Comparison of ENCODE assay signal across 15 cellular contexts in the genomic region with DNA sequence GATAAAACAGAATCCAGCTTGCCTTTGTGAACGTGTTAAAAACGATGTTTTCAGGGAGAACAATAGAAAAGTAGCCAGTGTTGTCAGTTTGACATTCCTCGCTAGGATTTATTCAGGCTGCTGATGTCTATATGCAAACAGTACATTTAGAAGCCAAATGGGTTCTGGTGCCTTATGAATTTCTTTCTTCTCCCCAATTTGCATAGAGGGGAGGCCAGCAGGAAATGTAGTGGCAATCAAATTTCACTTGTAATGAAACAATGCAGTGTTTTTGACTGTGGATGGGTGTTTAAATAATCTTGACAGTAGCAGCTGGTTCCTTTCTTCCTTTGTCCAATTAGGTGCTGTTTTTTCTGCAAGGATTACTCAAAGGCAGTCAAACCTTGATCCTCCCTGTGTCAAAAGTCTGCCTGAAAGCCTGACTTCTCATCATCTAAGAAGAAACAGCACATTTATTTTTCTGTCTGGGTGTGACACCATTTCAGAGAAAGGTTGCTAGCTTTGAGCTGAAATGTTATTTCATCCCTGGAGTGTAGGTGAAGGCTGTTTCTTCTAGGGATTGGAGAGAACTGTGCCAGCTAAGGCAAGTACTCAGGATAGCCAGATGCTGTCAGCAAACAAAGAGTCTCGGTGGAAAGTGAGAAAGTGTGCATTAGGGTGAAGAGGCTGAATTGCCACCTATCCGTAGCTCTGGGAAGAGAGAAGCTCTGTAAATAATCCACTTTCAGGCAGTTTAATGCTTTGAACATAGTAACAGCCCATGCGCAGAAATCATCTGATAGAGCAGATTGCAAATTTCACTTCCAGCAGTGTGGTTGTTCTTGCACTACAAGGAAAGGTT. TPM values are rescaled to one million over a fixed set of nuclear protein-coding genes. Genes with fewer than 3 reads are reported as not detected.
DNase-seq lines count a peak whose midpoint lies in the region; ATAC-seq and TF ChIP-seq lines count a peak whose summit lies in the region.
"Had no signal": no experiment of that assay in that cellular context is flagged by ENCODE, and none has a peak within 500 bp of the region (broad histone marks: within the 10 kb centered on the region; RNA-seq: fewer than 3 reads in every experiment).

No MANE protein-coding gene starts in this region.

- 65% methylated on average over 6 of the region's 6 CpGs for WGBS in SK-N-SH (ENCODE audit: low lambda C conversion rate)

- no peaks in the 10 kb centered on the region for H3F3A ChIP-seq in SK-N-SH (replicated peaks; ENCODE audit: insufficient read depth)

- no peak for TF ChIP-seq EP300 in SK-N-SH (IDR thresholded peaks at IDR 0.05; ENCODE audit: borderline replicate concordance in 1 of 2, low read depth in 1 of 2, low read length in 1 of 2)

- no peaks in the 10 kb centered on the region for H3K9me2 ChIP-seq in SK-N-SH

- no peaks in the 10 kb centered on the region for H3K27me3 ChIP-seq in SK-N-SH (ENCODE audit: insufficient read depth)
- H3K27me3 ChIP-seq: dorsolateral prefrontal cortex, Peyer's patch, right atrium auricular region had no signal

- H3K4me1 ChIP-seq in SK-N-SH (ENCODE audit: control insufficient read depth in 1 of 2, insufficient read depth in 2 of 2, low read depth in 1 of 2, low read length in 1 of 2) = peaks cover 0 to 6% of the 10 kb centered on the region in 2 experiments; a peak in 1 of 4 replicates

- no peak overlapping the region for H3K27ac ChIP-seq in SK-N-SH (ENCODE audit: low read depth in 2 of 2, low read length in 1 of 2)
- H3K27ac ChIP-seq: Peyer's patch, right atrium auricular region had no signal

- no peak overlapping the region for H3K4me3 ChIP-seq in SK-N-SH (ENCODE audit: low read depth in 2 of 2, low read length in 1 of 2)
- H3K4me3 ChIP-seq: dorsolateral prefrontal cortex, GM23338, Peyer's patch, right atrium auricular region had no signal

- no peak for TF ChIP-seq RAD21 in SK-N-SH (IDR thresholded peaks at IDR 0.05; ENCODE audit: low read length)

- no peak overlapping the region for H3K4me2 ChIP-seq in SK-N-SH
- H3K4me2 ChIP-seq: GM23338 had no signal

- H2AFZ ChIP-seq in SK-N-SH (ENCODE audit: low read depth) = no peak overlapping the region
- H2AFZ ChIP-seq: GM23338 had no signal

- H3K9ac ChIP-seq in SK-N-SH = no peak overlapping the region

- ATAC-seq in HG02759 (IDR thresholded peaks at IDR 0.05; ENCODE audit: unreplicated experiment) = no peak
- ATAC-seq: GM23338 had no signal

- TF ChIP-seq CTCF in SK-N-SH (IDR thresholded peaks at IDR 0.05) = no peak

- DNase-seq in DMS53 (lab: John Stamatoyannopoulos, UW) = peak; percentile 92
- DNase-seq in NCI-H1436 treated with DMSO at 0.1 percent for 48 hours (lab: John Stamatoyannopoulos, UW) = peak; percentile 70
- DNase-seq in NCI-H748 treated with DMSO at 0.1 percent for 48 hours (lab: John Stamatoyannopoulos, UW) = peak; percentile 54
- peak; percentile 70 for DNase-seq in left kidney (ENCODE audit: low read depth, low spot score)
- no peak for DNase-seq in stimulated activated CD4-positive, alpha-beta T cell treated with anti-CD3 and anti-CD28 coated beads, Interleukin-2, amount 100 ng/mL, for 24 hours
- no peak for DNase-seq in SK-N-SH
- no peak for DNase-seq in NCI-H2196 (lab: John Stamatoyannopoulos, UW; ENCODE audit: unreplicated experiment)
- DNase-seq: activated CD4-positive, alpha-beta memory T cell treated with anti-CD3 and anti-CD28 coated beads for 36 hours; activated effector memory CD4-positive, alpha-beta T cell treated with anti-CD3 and anti-CD28 coated beads, Interleukin-2, amount 50 U/mL, for 16 hours; dorsolateral prefrontal cortex; foreskin fibroblast; Peyer's patch had no signal

- no peaks in the 10 kb centered on the region for H3K9me3 ChIP-seq in SK-N-SH
- H3K9me3 ChIP-seq: Peyer's patch, right atrium auricular region had no signal

- CTCF ChIA-PET in SK-N-SH (lab: Yijun Ruan, JAX) = interaction anchor here (1.7 kb wide), 1 partner anchor 28 kb away, joined by 5 read pairs; no protein-coding TSS in a partner anchor

- H4K20me1 ChIP-seq in SK-N-SH (ENCODE audit: insufficient read depth) = no peaks in the 10 kb centered on the region

- H3K79me2 ChIP-seq in SK-N-SH (ENCODE audit: insufficient read depth) = no peaks in the 10 kb centered on the region

- POLR2A ChIA-PET in SK-N-SH (lab: Yijun Ruan, JAX) = no interaction called here

- no peaks in the 10 kb centered on the region for H3K36me3 ChIP-seq in SK-N-SH (replicated peaks in 1 of 2; ENCODE audit: control insufficient read depth in 1 of 2, insufficient read depth in 2 of 2, low read length in 1 of 2)
- H3K36me3 ChIP-seq: Peyer's patch, right atrium auricular region had no signal

TF ChIP-seq in SK-N-SH, 30 proteins besides CTCF, POLR2A, EP300 and RAD21:
- no peak for TF ChIP-seq SMC3 (IDR thresholded peaks at IDR 0.05; ENCODE audit: low read depth, low read length)
- no peak for TF ChIP-seq GATA2 (CRISPR knock-in tag; IDR thresholded peaks at IDR 0.05)
- TF ChIP-seq POLR2AphosphoS5 (IDR thresholded peaks at IDR 0.05; ENCODE audit: low read depth, low read length) = no peak
- TF ChIP-seq MXI1 (IDR thresholded peaks at IDR 0.05; ENCODE audit: low read depth, low read length) = no peak

RNA-seq across cellular contexts. Expression of a gene that starts 36.6 kb away (rescaled TPM):
- 3.8 and 4.0 TPM in 2 replicates for polyA plus RNA-seq in SK-N-SH (2012; rRNA removed)
- 4.2 and 4.9 TPM in 2 replicates for polyA plus RNA-seq in SK-N-SH (2012; cell fraction: cytosol; rRNA removed)
- 2.8 and 3.6 TPM in 2 replicates for polyA plus RNA-seq in SK-N-SH (2012; cell fraction: nucleus; rRNA removed)

Comparison
In these comparisons a context has a peak if more than half of its experiments do, and no peak if none do; other contexts are left out.
1. DNase-seq: peak in DMS53 (single experiment), NCI-H1436 treated with DMSO at 0.1 percent for 48 hours (single experiment), NCI-H748 treated with DMSO at 0.1 percent for 48 hours (single experiment) and left kidney (single experiment); none in stimulated activated CD4-positive, alpha-beta T cell treated with anti-CD3 and anti-CD28 coated beads, Interleukin-2, amount 100 ng/mL, for 24 hours (0 of 2), SK-N-SH (single experiment) and NCI-H2196 (single experiment).